7 cellular contexts compared by ENCODE assay signal in genomic region chr5:133655966-133656365, GRCh38. TPM values are rescaled to one million over a fixed set of nuclear protein-coding genes. Genes with fewer than 3 reads are reported as not detected.
"Had no signal": no experiment of that assay in that cellular context is flagged by ENCODE, and none has a peak within 500 bp of the region (broad histone marks: within the 10 kb centered on the region; RNA-seq: fewer than 3 reads in every experiment).

No MANE protein-coding gene starts in this region.

- FAIRE-seq: HepG2, K562 had no signal

- H3K4me3 ChIP-seq: K562 had no signal

- DNase-seq: IMR-90, KBM-7, KG1 had no signal

- H3K27ac ChIP-seq: HL-60, KMS-11 had no signal

RNA-seq across cellular contexts. Expression of gene FSTL4, which starts 43.6 kb away (rescaled TPM):
- total RNA-seq: K562 had no signal
